In the genomic region with DNA sequence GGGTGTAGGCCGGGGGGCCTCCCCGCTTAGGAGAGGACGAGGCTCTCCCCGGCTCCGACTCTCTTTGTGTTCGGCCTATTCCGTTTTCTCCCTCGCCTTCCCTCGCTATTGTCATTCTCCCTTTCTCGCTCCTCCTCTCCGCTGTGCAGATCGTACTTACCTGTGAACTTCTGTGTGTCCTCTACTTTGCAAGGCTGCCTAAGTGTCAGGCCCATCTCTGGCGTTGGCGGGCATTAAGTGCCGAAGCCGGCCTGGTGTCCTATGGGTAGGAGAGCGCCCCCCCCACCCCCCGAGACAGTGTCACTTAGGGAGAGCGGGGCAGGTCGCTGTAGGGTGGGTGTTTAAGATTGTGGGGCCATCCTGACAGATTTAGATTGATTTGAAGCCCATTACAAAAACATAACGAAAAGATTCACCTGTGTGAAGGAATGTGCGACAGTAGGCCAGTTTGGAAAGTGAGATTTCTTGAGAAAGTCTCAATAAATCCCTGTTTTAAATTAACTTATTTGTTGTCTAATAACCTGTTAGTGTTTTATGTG, we compare ENCODE assay signal across 8 cellular contexts. TPM values are rescaled to one million over a fixed set of nuclear protein-coding genes. Genes with fewer than 3 reads are reported as not detected.
DNase-seq lines count a peak whose midpoint lies in the region; ATAC-seq and TF ChIP-seq lines count a peak whose summit lies in the region.

No MANE protein-coding gene starts in this region.

- H3K9me2 ChIP-seq in neural cell (ENCODE audit: insufficient read depth, low read length) = no peaks in the 10 kb centered on the region

- DNase-seq in activated T-cell treated with anti-CD3 and anti-CD28 coated beads for 1 hour (ENCODE audit: low read depth) (peak; percentile 34), NCI-H345 (lab: John Stamatoyannopoulos, UW) (peak; percentile 33), fibroblast of peridontal ligament (ENCODE audit: extremely low read depth) (peak; percentile 33), thoracic aorta (ENCODE audit: low spot score) (no peak)
- DNase-seq in activated T-cell treated with anti-CD3 and anti-CD28 coated beads, Interleukin-2, amount 50 U/mL, for 1 hour = no peak
- peak in 1 of 2 donors; percentile 40 for DNase-seq in activated T-cell treated with anti-CD3 and anti-CD28 coated beads, Interleukin-2, amount 50 U/mL, for 72 hours

- no peak for TF ChIP-seq EP300 in neural cell (conservative IDR thresholded peaks at IDR 0.05; ENCODE audit: poor library complexity, severe bottlenecking)

- peaks cover 54% of the 10 kb centered on the region for H3K79me2 ChIP-seq in neural cell (replicated peaks; ENCODE audit: insufficient read depth, low read length)

- no peaks in the 10 kb centered on the region for H3K27me3 ChIP-seq in neural cell (ENCODE audit: insufficient read depth, low read depth, low read length)
- H3K27me3 ChIP-seq in thoracic aorta (replicated peaks; ENCODE audit: insufficient read depth) = no peaks in the 10 kb centered on the region

- TF ChIP-seq RAD21 in neural cell (conservative IDR thresholded peaks at IDR 0.05) = no peak

- peaks cover 8% of the 10 kb centered on the region for H3K36me3 ChIP-seq in neural cell (ENCODE audit: insufficient read depth, low read length)
- peaks cover 4% of the 10 kb centered on the region for H3K36me3 ChIP-seq in thoracic aorta

- H3K36me3 Mint-ChIP-seq in activated T-cell treated with anti-CD3 and anti-CD28 coated beads, Interleukin-2, amount 50 U/mL, for 72 hours (ENCODE audit: insufficient read depth in 2 of 2) = peaks cover 31 to 52% of the 10 kb centered on the region in 2 donors

- H3K9me3 ChIP-seq in neural cell (ENCODE audit: low read length) (peaks cover 5% of the 10 kb centered on the region), thoracic aorta (peaks cover 8% of the 10 kb centered on the region)

- H2AFZ ChIP-seq in neural cell (ENCODE audit: low read depth, low read length) = peak overlapping the region; percentile 98

- no peaks in the 10 kb centered on the region for H3K27me3 Mint-ChIP-seq in activated T-cell treated with anti-CD3 and anti-CD28 coated beads, Interleukin-2, amount 50 U/mL, for 72 hours (ENCODE audit: low read depth)

- peak overlapping the region; percentile 95 for H3K27ac ChIP-seq in neural cell (ENCODE audit: low read length)
- peak overlapping the region; percentile 94 to 96 for H3K27ac ChIP-seq in thoracic aorta

- H3K4me2 ChIP-seq in neural cell (ENCODE audit: low read length) = peak overlapping the region; percentile 76

- H3K4me3 Mint-ChIP-seq in activated T-cell treated with anti-CD3 and anti-CD28 coated beads, Interleukin-2, amount 50 U/mL, for 72 hours = peak overlapping the region; percentile 87 to 98

- peak overlapping the region; percentile 98 for H3K9ac ChIP-seq in neural cell (ENCODE audit: low read length)

- no peaks in the 10 kb centered on the region for H3F3A ChIP-seq in neural cell (ENCODE audit: insufficient read depth, low read length, poor library complexity, severe bottlenecking)

- H4K20me1 ChIP-seq in neural cell (ENCODE audit: insufficient read depth) = no peaks in the 10 kb centered on the region

- H3K4me3 ChIP-seq in neural cell (ENCODE audit: low read length) (peak overlapping the region; percentile 93), thoracic aorta (peak overlapping the region; percentile 99)

- H3K9me3 Mint-ChIP-seq in activated T-cell treated with anti-CD3 and anti-CD28 coated beads, Interleukin-2, amount 50 U/mL, for 72 hours = peaks cover 9% of the 10 kb centered on the region in 2 donors

- ATAC-seq in HG02938 (IDR thresholded peaks at IDR 0.05; ENCODE audit: unreplicated experiment) (peak; percentile 19), thoracic aorta (ENCODE audit: insufficient number of reproducible peaks, low FRiP score, low read depth) (no peak)
- peak; percentile 16 to 42 for ATAC-seq in activated T-cell treated with anti-CD3 and anti-CD28 coated beads, Interleukin-2, amount 50 U/mL, for 72 hours (replicated peaks in 1 of 2)

- H3K4me1 ChIP-seq in thoracic aorta (ENCODE audit: control insufficient read depth in 1 of 2, low read depth in 2 of 2) = peaks cover 15 to 23% of the 10 kb centered on the region in 2 donors

- peaks cover 54% of the 10 kb centered on the region for H3K4me1 Mint-ChIP-seq in activated T-cell treated with anti-CD3 and anti-CD28 coated beads, Interleukin-2, amount 50 U/mL, for 72 hours (ENCODE audit: low read depth)

- H3K27ac Mint-ChIP-seq in activated T-cell treated with anti-CD3 and anti-CD28 coated beads, Interleukin-2, amount 50 U/mL, for 72 hours = peak overlapping the region; percentile 96

- TF ChIP-seq CTCF in neural cell (IDR thresholded peaks at IDR 0.05; ENCODE audit: poor library complexity, severe bottlenecking) (peak; percentile 10), thoracic aorta (IDR thresholded peaks at IDR 0.05) (no peak)

TF ChIP-seq in neural cell, 6 proteins besides CTCF, POLR2A, EP300 and RAD21:
- TF ChIP-seq SMC3 (conservative IDR thresholded peaks at IDR 0.05; ENCODE audit: poor library complexity) (no peak), REST (IDR thresholded peaks at IDR 0.05; ENCODE audit: borderline replicate concordance) (peak; percentile 15)
TF ChIP-seq in neural cell: peak in this region for 1.

RNA-seq across cellular contexts. Expression of gene RBM33, which starts 0.6 kb away (rescaled TPM):
- 100 to 1,000 TPM in 1 of 2 donors, 10 to 100 TPM in 1; 93.1 to 104 TPM for total RNA-seq in activated T-cell treated with anti-CD3 and anti-CD28 coated beads, Interleukin-2, amount 50 U/mL, for 72 hours
- polyA plus RNA-seq in neural cell = 53.2 and 53.9 TPM in 2 replicates
- polyA minus RNA-seq in neural cell = 62.8 and 88.3 TPM in 2 replicates
- total RNA-seq in thoracic aorta = 10 to 100 TPM; 64.6 to 80.3 TPM

Comparison
In these comparisons a context has a peak if more than half of its experiments do, and no peak if none do; other contexts are left out.
1. DNase-seq: peak in activated T-cell treated with anti-CD3 and anti-CD28 coated beads for 1 hour (single experiment), NCI-H345 (single experiment) and fibroblast of peridontal ligament (single experiment); none in activated T-cell treated with anti-CD3 and anti-CD28 coated beads, Interleukin-2, amount 50 U/mL, for 1 hour (single experiment) and thoracic aorta (single experiment).